10 cellular contexts compared by ENCODE assay signal in genomic region chr11:14373941-14374646, GRCh38. TPM values are rescaled to one million over a fixed set of nuclear protein-coding genes. Genes with fewer than 3 reads are reported as not detected.
DNase-seq lines count a peak whose midpoint lies in the region; TF ChIP-seq lines count a peak whose summit lies in the region.
"Had no signal": no experiment of that assay in that cellular context is flagged by ENCODE, and none has a peak within 500 bp of the region (broad histone marks: within the 10 kb centered on the region; RNA-seq: fewer than 3 reads in every experiment).

No MANE protein-coding gene starts in this region.

- no peaks in the 10 kb centered on the region for H3K36me3 ChIP-seq in Peyer's patch
- H3K36me3 ChIP-seq in esophagus muscularis mucosa: no peaks in the 10 kb centered on the region
- H3K36me3 ChIP-seq: neutrophil had no signal

- DNase-seq in AML-193 (lab: John Stamatoyannopoulos, UW) (peak; percentile 5 to 15), Peyer's patch (peak in 1 of 3 donors; percentile 73), esophagus muscularis mucosa (ENCODE audit: extremely low spot score) (no peak), myocyte (ENCODE audit: low read depth) (peak; percentile 62), iPS-NIHi11 (ENCODE audit: low spot score) (no peak), DMS53 treated with DMSO at 0.1 percent for 48 hours (lab: John Stamatoyannopoulos, UW; ENCODE audit: unreplicated experiment) (no peak), NCI-H774 (lab: John Stamatoyannopoulos, UW) (no peak)
- DNase-seq in activated effector memory CD4-positive, alpha-beta T cell treated with anti-CD3 and anti-CD28 coated beads, Interleukin-2, amount 50 U/mL, for 16 hours: no peak
- DNase-seq: NCI-H1417 treated with DMSO at 0.1 percent for 48 hours had no signal

- TF ChIP-seq CTCF in Peyer's patch (IDR thresholded peaks at IDR 0.05): no peak
- TF ChIP-seq CTCF in esophagus muscularis mucosa (IDR thresholded peaks at IDR 0.05): no peak

- H3K4me1 ChIP-seq in Peyer's patch (no peaks in the 10 kb centered on the region), esophagus muscularis mucosa (peaks cover 15 to 20% (median 16%) of the 10 kb centered on the region in 4 donors)

- 61% methylated on average over 2 of the region's 2 CpGs for WGBS in esophagus muscularis mucosa

- peak overlapping the region in 3 of 4 donors; percentile 32 to 83 (median 69) for H3K27ac ChIP-seq in Peyer's patch
- peak overlapping the region; percentile 16 to 60 (median 54) for H3K27ac ChIP-seq in esophagus muscularis mucosa (replicated peaks in 1 of 4)
- H3K27ac ChIP-seq: neutrophil had no signal

- no peak for TF ChIP-seq POLR2A in Peyer's patch (IDR thresholded peaks at IDR 0.05)
- TF ChIP-seq POLR2A in esophagus muscularis mucosa (IDR thresholded peaks at IDR 0.05; ENCODE audit: low read depth): no peak

- intact Hi-C loops in esophagus muscularis mucosa (cut with DNase I): no loop called here

- no peak for TF ChIP-seq EP300 in esophagus muscularis mucosa (IDR thresholded peaks at IDR 0.05)

- no peaks in the 10 kb centered on the region for H3K9me3 ChIP-seq in Peyer's patch
- no peaks in the 10 kb centered on the region for H3K9me3 ChIP-seq in esophagus muscularis mucosa
- H3K9me3 ChIP-seq: neutrophil had no signal

- H3K27me3 ChIP-seq in Peyer's patch (no peaks in the 10 kb centered on the region), esophagus muscularis mucosa (no peaks in the 10 kb centered on the region)

- no peak overlapping the region for H3K4me3 ChIP-seq in Peyer's patch
- H3K4me3 ChIP-seq in esophagus muscularis mucosa: no peak overlapping the region

RNA-seq across cellular contexts. Expression of gene RRAS2, which starts 15.1 kb away (rescaled TPM):
- total RNA-seq in Peyer's patch (100 to 1,000 TPM in 1 of 4 donors, 10 to 100 TPM in 3; 35.5 to 162 (median 77.6) TPM), esophagus muscularis mucosa (10 to 100 TPM; 40.7 to 75.4 (median 58.0) TPM), myocyte (108 and 113 TPM in 2 replicates)
- polyA plus RNA-seq in myocyte (2012): 67.0 TPM

Comparison
In these comparisons a context has a peak if more than half of its experiments do, and no peak if none do; other contexts are left out.
1. DNase-seq: peak in AML-193 (2 of 2) and myocyte (single experiment); none in esophagus muscularis mucosa (single experiment), iPS-NIHi11 (single experiment), DMS53 treated with DMSO at 0.1 percent for 48 hours (single experiment), NCI-H774 (single experiment) and activated effector memory CD4-positive, alpha-beta T cell treated with anti-CD3 and anti-CD28 coated beads, Interleukin-2, amount 50 U/mL, for 16 hours (single experiment).